ENCODE assay signal across 8 cellular contexts in the genomic region with DNA sequence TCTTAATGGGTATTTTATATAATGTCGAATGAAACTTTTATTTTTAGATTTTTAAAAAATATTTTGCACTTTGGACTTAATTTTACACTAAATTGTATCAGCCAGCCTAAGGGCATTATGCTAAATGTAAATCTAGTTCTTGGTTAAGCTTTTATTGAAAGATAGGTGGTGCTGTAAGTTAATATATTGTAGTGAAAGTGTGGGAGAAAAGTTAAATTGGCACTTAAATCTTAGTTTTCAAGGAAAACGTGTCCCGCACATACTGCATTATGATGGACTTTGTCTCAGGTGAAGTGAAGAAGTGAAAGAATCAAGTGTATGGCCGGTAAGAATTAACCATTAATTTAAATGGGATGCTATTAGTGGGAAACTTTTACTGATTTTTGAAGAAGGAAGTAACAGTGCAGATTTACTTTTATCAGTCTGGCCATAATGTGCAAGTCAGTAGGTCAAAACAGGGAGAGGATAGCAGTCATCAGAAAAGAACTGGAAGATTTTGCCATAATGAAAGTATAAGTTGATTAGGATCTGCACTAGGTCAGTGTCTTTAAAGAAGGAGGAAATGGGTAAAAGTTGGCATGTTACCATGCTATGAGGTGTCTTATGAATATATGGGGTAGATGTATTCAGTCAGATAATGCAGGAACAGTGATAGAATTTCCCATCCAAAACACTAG.
DNase-seq lines count a peak whose midpoint lies in the region; ATAC-seq and TF ChIP-seq lines count a peak whose summit lies in the region.

No MANE protein-coding gene starts in this region.

- H3K9me3 ChIP-seq in esophagus muscularis mucosa: no peaks in the 10 kb centered on the region

- H3K27ac ChIP-seq in esophagus muscularis mucosa (replicated peaks in 1 of 4): no peak overlapping the region

- peak overlapping the region; percentile 67 for H3K4me3 Mint-ChIP-seq in activated T-cell treated with anti-CD3 and anti-CD28 coated beads, Interleukin-2, amount 50 U/mL, for 4 hours
- H3K4me3 Mint-ChIP-seq in stimulated activated memory B cell treated with anti-CD40 and anti-IgM and Interleukin-4, amounts not matched to agents 10 μg/mL and 1 μg/mL and 100 μg/mL, for 72 hours: peak overlapping the region; percentile 11

- TF ChIP-seq EP300 in esophagus muscularis mucosa (IDR thresholded peaks at IDR 0.05): no peak

- H3K27me3 Mint-ChIP-seq in activated T-cell treated with anti-CD3 and anti-CD28 coated beads, Interleukin-2, amount 50 U/mL, for 4 hours (ENCODE audit: low read depth): no peaks in the 10 kb centered on the region
- no peaks in the 10 kb centered on the region for H3K27me3 Mint-ChIP-seq in stimulated activated memory B cell treated with anti-CD40 and anti-IgM and Interleukin-4, amounts not matched to agents 10 μg/mL and 1 μg/mL and 100 μg/mL, for 72 hours

- no peak for TF ChIP-seq POLR2A in esophagus muscularis mucosa (IDR thresholded peaks at IDR 0.05; ENCODE audit: low read depth)

- no peaks in the 10 kb centered on the region for H3K27me3 ChIP-seq in esophagus muscularis mucosa

- H3K27ac Mint-ChIP-seq in stimulated activated memory B cell treated with anti-CD40 and anti-IgM and Interleukin-4, amounts not matched to agents 10 μg/mL and 1 μg/mL and 100 μg/mL, for 72 hours: peak overlapping the region; percentile 50

- 45% methylated on average over 4 of the region's 4 CpGs for WGBS in esophagus muscularis mucosa

- peak; percentile 46 to 59 (median 54) for TF ChIP-seq CTCF in esophagus muscularis mucosa (IDR thresholded peaks at IDR 0.05)

- peaks cover 0 to 5% (median 0%) of the 10 kb centered on the region in 4 donors for H3K36me3 ChIP-seq in esophagus muscularis mucosa

- no peak overlapping the region for H3K4me3 ChIP-seq in esophagus muscularis mucosa

- DNase-seq in activated T-cell treated with anti-CD3 and anti-CD28 coated beads, Interleukin-2, amount 50 U/mL, for 4 hours: no peak
- DNase-seq in activated T-cell treated with anti-CD3 and anti-CD28 coated beads, Interleukin-2, amount 50 U/mL, for 48 hours: no peak
- DNase-seq in SK-MEL-5 (ENCODE audit: low read depth, low spot score) (peak; percentile 49), esophagus muscularis mucosa (ENCODE audit: extremely low spot score) (no peak), posterior cingulate gyrus (no peak)

- in situ Hi-C loops in SK-MEL-5 (cut with HindIII; ENCODE audit: low pct_unique_long_range_greater_than_20kb, low sequenced_read_pairs): loop anchor here (25.0 kb wide), 1 partner anchor 389 kb away; no protein-coding TSS in a partner anchor

- no peak for ATAC-seq in activated T-cell treated with anti-CD3 and anti-CD28 coated beads, Interleukin-2, amount 50 U/mL, for 4 hours
- no peak for ATAC-seq in stimulated activated memory B cell treated with anti-CD40 and anti-IgM and Interleukin-4, amounts not matched to agents 10 μg/mL and 1 μg/mL and 100 μg/mL, for 72 hours
- no peak for ATAC-seq in GM18909 (IDR thresholded peaks at IDR 0.05; ENCODE audit: poor library complexity, unreplicated experiment)
- no peak for ATAC-seq in GM21515 (IDR thresholded peaks at IDR 0.05; ENCODE audit: unreplicated experiment)

- H3K4me1 ChIP-seq in esophagus muscularis mucosa: peaks cover 0 to 10% (median 3%) of the 10 kb centered on the region in 4 donors

- H3K9me3 Mint-ChIP-seq in activated T-cell treated with anti-CD3 and anti-CD28 coated beads, Interleukin-2, amount 50 U/mL, for 4 hours: no peaks in the 10 kb centered on the region
- no peaks in the 10 kb centered on the region for H3K9me3 Mint-ChIP-seq in stimulated activated memory B cell treated with anti-CD40 and anti-IgM and Interleukin-4, amounts not matched to agents 10 μg/mL and 1 μg/mL and 100 μg/mL, for 72 hours

- peaks cover 5% of the 10 kb centered on the region for H3K36me3 Mint-ChIP-seq in activated T-cell treated with anti-CD3 and anti-CD28 coated beads, Interleukin-2, amount 50 U/mL, for 4 hours (ENCODE audit: insufficient read depth)
- peaks cover 6% of the 10 kb centered on the region for H3K36me3 Mint-ChIP-seq in stimulated activated memory B cell treated with anti-CD40 and anti-IgM and Interleukin-4, amounts not matched to agents 10 μg/mL and 1 μg/mL and 100 μg/mL, for 72 hours

- intact Hi-C loops in esophagus muscularis mucosa (cut with DNase I) (loop anchor here (2.0 to 10.0 kb wide), 2 partner anchors 147 to 395 kb away; no protein-coding TSS in a partner anchor), posterior cingulate gyrus (cut with DNase I) (no loop called here)

- peaks cover 29% of the 10 kb centered on the region for H3K4me1 Mint-ChIP-seq in activated T-cell treated with anti-CD3 and anti-CD28 coated beads, Interleukin-2, amount 50 U/mL, for 4 hours (ENCODE audit: low read depth)
- H3K4me1 Mint-ChIP-seq in stimulated activated memory B cell treated with anti-CD40 and anti-IgM and Interleukin-4, amounts not matched to agents 10 μg/mL and 1 μg/mL and 100 μg/mL, for 72 hours: peaks cover 23% of the 10 kb centered on the region
